ENCODE assay signal across 8 cellular contexts in the genomic region with DNA sequence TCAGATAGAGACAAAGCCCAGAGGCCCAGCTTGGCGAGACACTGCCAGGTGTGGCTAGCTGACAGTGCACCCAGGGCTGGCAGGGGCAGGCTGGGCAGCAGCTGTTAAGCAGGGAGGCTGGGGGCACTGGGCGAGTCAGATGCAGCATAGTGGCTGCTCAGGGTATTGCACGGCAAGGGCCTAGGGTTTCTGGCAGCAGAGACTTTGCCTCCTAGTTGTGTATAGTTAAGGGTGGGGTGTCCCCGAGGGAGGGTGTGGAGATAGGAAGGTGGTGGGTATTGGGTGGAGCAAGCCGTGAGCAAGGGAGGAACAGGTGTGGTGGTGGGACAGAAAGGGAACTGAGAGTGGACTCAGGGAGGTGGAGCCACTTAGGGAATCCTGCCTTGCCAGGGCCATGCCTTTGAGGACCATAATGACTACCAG.
A peak's percentile ranks its signal among the peaks of the same experiment; 100 is the strongest.
DNase-seq lines count a peak whose midpoint lies in the region; ATAC-seq and TF ChIP-seq lines count a peak whose summit lies in the region.

No MANE protein-coding gene starts in this region.

- ATAC-seq in CD8-positive, alpha-beta T cell = peak; percentile 54
- peak; percentile 60 for ATAC-seq in GM19452 (IDR thresholded peaks at IDR 0.05; ENCODE audit: unreplicated experiment)
- peak; percentile 70 for ATAC-seq in left colon
- no peak for ATAC-seq in omental fat pad (ENCODE audit: low FRiP score)

- in situ Hi-C loops in SK-MEL-5 (cut with HindIII; ENCODE audit: low pct_unique_long_range_greater_than_20kb, low sequenced_read_pairs) = no loop called here

- H3K36me3 Mint-ChIP-seq in CD8-positive, alpha-beta T cell = no peaks in the 10 kb centered on the region

- H3K9me3 ChIP-seq in CD8-positive, alpha-beta T cell (ENCODE audit: low read length) = no peaks in the 10 kb centered on the region

- intact Hi-C loops in CD8-positive, alpha-beta T cell (cut with DNase I, micrococcal nuclease) = no loop called here
- intact Hi-C loops in left colon (cut with DNase I, micrococcal nuclease) = no loop called here

- peaks cover 6% of the 10 kb centered on the region for H3K4me1 ChIP-seq in CD8-positive, alpha-beta T cell (ENCODE audit: insufficient read depth, low read length)

- no peaks in the 10 kb centered on the region for H3K27me3 ChIP-seq in CD8-positive, alpha-beta T cell (ENCODE audit: insufficient read depth, low read length)

- peaks cover 17% of the 10 kb centered on the region for H3K4me1 Mint-ChIP-seq in CD8-positive, alpha-beta T cell (ENCODE audit: low read depth)

- no peak overlapping the region for H3K27ac Mint-ChIP-seq in CD8-positive, alpha-beta T cell

- POLR2A ChIA-PET in CD8-positive, alpha-beta T cell (lab: Charles Lee) = no interaction called here

- CTCF ChIA-PET in CD8-positive, alpha-beta T cell (lab: Charles Lee) = interaction anchor here (0.7 to 1.3 kb wide), 3 partner anchors 12 to 27 kb away, joined by 3 read pairs; no protein-coding TSS in a partner anchor

- no peak overlapping the region for H3K27ac ChIP-seq in CD8-positive, alpha-beta T cell (ENCODE audit: low read depth, low read length)

- no peaks in the 10 kb centered on the region for H3K27me3 Mint-ChIP-seq in CD8-positive, alpha-beta T cell (ENCODE audit: low read depth)

- no peak overlapping the region for H3K4me3 ChIP-seq in CD8-positive, alpha-beta T cell (ENCODE audit: low read depth, low read length)

- H3K36me3 ChIP-seq in CD8-positive, alpha-beta T cell (ENCODE audit: insufficient read depth, low read length) = no peaks in the 10 kb centered on the region

- DNase-seq in CD8-positive, alpha-beta T cell = no peak
- peak; percentile 6 for DNase-seq in SK-MEL-5 (ENCODE audit: low read depth, low spot score)
- peak; percentile 83 to 90 for DNase-seq in left colon
- no peak for DNase-seq in omental fat pad (ENCODE audit: low spot score)
- DNase-seq in islet precursor cell = no peak
- no peak for DNase-seq in retina
- no peak for DNase-seq in GM03348 (ENCODE audit: low spot score)

- no peak for TF ChIP-seq CTCF in CD8-positive, alpha-beta T cell (IDR thresholded peaks at IDR 0.05)
- no peak for TF ChIP-seq CTCF in omental fat pad (IDR thresholded peaks at IDR 0.05)

- no peak overlapping the region for H3K4me3 Mint-ChIP-seq in CD8-positive, alpha-beta T cell

- H3K9me3 Mint-ChIP-seq in CD8-positive, alpha-beta T cell = no peaks in the 10 kb centered on the region

Comparison
In these comparisons a context has a peak if more than half of its experiments do, and no peak if none do; other contexts are left out.
1. DNase-seq: peak in SK-MEL-5 (single experiment) and left colon (2 of 2); none in CD8-positive, alpha-beta T cell (0 of 7), omental fat pad (single experiment), islet precursor cell (single experiment), retina (single experiment) and GM03348 (single experiment).